In the genomic region with DNA sequence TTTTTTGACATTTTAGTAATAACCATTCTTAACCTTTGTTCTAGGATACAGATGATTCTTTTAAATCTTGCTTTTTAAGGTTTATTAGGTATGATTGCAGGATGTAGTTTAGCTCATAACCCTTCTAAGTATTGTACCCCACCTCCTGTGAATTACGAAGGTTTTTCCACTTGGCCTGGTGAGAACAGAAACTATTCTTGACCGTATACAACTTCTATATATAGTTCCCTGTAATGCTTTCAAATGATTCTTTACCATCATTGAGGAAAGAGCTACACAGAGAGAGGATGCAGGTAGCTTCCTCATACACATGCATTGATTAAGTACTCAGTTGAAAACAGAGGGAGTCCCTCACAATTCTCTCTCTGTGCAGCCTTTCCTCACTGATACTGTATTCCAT, we compare ENCODE assay signal across 19 cellular contexts.
DNase-seq lines count a peak whose midpoint lies in the region; ATAC-seq and FAIRE-seq lines count a peak whose summit lies in the region.
"Had no signal": no experiment of that assay in that cellular context is flagged by ENCODE, and none has a peak within 500 bp of the region (broad histone marks: within the 10 kb centered on the region; RNA-seq: fewer than 3 reads in every experiment).

No MANE protein-coding gene starts in this region.

- no peak for DNase-seq in GM18507 (ENCODE audit: extremely low spot score, insufficient read length, low read depth)
- DNase-seq in AG08396 (ENCODE audit: low spot score): no peak
- DNase-seq in NCI-H748 (lab: John Stamatoyannopoulos, UW; ENCODE audit: unreplicated experiment): no peak
- DNase-seq: activated CD4-positive, alpha-beta T cell treated with anti-CD3 and anti-CD28 coated beads, Interleukin-2, amount 50 U/mL, for 48 hours; DMS 273 treated with DMSO at 0.1 percent for 48 hours; GOT3; Karpas-422; lower lobe of right lung; NCI-H187; NCI-H69; stimulated activated naive CD4-positive, alpha-beta T cell treated with Interleukin-2 at 50 U/mL for 16 hours; T1000 had no signal

- ATAC-seq in GM21381 (IDR thresholded peaks at IDR 0.05; ENCODE audit: unreplicated experiment) (peak; percentile 90), HG02885 (IDR thresholded peaks at IDR 0.05; ENCODE audit: poor library complexity, unreplicated experiment) (peak; percentile 91), HG03571 (IDR thresholded peaks at IDR 0.05; ENCODE audit: unreplicated experiment) (peak; percentile 77), HG03097 (IDR thresholded peaks at IDR 0.05; ENCODE audit: low FRiP score, unreplicated experiment) (no peak), GM18858 (IDR thresholded peaks at IDR 0.05; ENCODE audit: unreplicated experiment) (no peak)
- ATAC-seq: activated T-helper 17 cell treated with anti-CD3 and anti-CD28 coated beads, Interleukin-2, amount 50 U/mL, for 72 hours; lower lobe of right lung; sciatic nerve had no signal

- peak; percentile 81 for FAIRE-seq in GM18507 (lab: Jason Lieb, UNC)

Comparison
In these comparisons a context has a peak if more than half of its experiments do, and no peak if none do; other contexts are left out.
1. ATAC-seq: peak in GM21381 (single experiment), HG02885 (single experiment) and HG03571 (single experiment); none in HG03097 (single experiment) and GM18858 (single experiment).